In the genomic region with DNA sequence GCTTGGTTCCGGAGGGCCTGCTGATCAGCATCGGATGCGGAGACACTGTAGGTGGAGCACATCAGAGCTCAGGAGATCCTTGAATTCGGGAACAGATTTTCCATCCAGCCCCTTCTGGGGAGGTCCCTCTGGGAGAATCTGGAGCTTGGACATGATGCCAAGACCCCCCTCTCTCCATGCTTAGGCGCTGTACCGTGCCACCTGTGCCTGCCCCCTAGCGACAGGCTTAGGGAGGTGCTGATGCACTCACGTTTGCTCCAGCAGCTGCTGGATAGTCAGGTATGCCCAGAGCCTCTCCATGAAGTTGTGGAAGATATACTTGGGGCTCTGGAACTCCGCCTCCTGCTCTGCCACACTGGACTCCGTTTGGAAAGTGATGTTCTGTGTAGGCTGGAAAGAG, we compare ENCODE assay signal across 8 cellular contexts. TPM values are rescaled to one million over a fixed set of nuclear protein-coding genes. Genes with fewer than 3 reads are reported as not detected.
DNase-seq lines count a peak whose midpoint lies in the region; ATAC-seq and TF ChIP-seq lines count a peak whose summit lies in the region.

No MANE protein-coding gene starts in this region.

- TF ChIP-seq EP300 in upper lobe of left lung (IDR thresholded peaks at IDR 0.05) = no peak

- no peaks in the 10 kb centered on the region for H3K9me3 Mint-ChIP-seq in T-helper 2 cell treated with Interferon-gamma antibody and Interleukin-4, amounts not matched to agents 5 μg/mL and 100 μg/mL, for 36 hours

- H3K4me1 Mint-ChIP-seq in T-helper 2 cell treated with Interferon-gamma antibody and Interleukin-4, amounts not matched to agents 5 μg/mL and 100 μg/mL, for 36 hours (ENCODE audit: low read depth) = no peaks in the 10 kb centered on the region

- no peak overlapping the region for H3K27ac Mint-ChIP-seq in T-helper 2 cell treated with Interferon-gamma antibody and Interleukin-4, amounts not matched to agents 5 μg/mL and 100 μg/mL, for 36 hours

- no peak overlapping the region for H3K4me3 Mint-ChIP-seq in T-helper 2 cell treated with Interferon-gamma antibody and Interleukin-4, amounts not matched to agents 5 μg/mL and 100 μg/mL, for 36 hours

- H3K36me3 ChIP-seq in upper lobe of left lung = peaks cover 0 to 16% (median 10%) of the 10 kb centered on the region in 4 donors

- no peak for TF ChIP-seq POLR2A in upper lobe of left lung (IDR thresholded peaks at IDR 0.05)

- H3K4me3 ChIP-seq in upper lobe of left lung = no peak overlapping the region

- ATAC-seq in upper lobe of left lung (ENCODE audit: low FRiP score in 2 of 2) (no peak), GM19328 (IDR thresholded peaks at IDR 0.05; ENCODE audit: unreplicated experiment) (no peak), HG03095 (IDR thresholded peaks at IDR 0.05; ENCODE audit: unreplicated experiment) (no peak), GM21367 (IDR thresholded peaks at IDR 0.05; ENCODE audit: unreplicated experiment) (no peak)

- H3K27me3 Mint-ChIP-seq in T-helper 2 cell treated with Interferon-gamma antibody and Interleukin-4, amounts not matched to agents 5 μg/mL and 100 μg/mL, for 36 hours (ENCODE audit: low read depth) = no peaks in the 10 kb centered on the region

- TF ChIP-seq CTCF in AG09319 (IDR thresholded peaks at IDR 0.05; ENCODE audit: low read depth, low read length) (peak; percentile 55), GM12874 (IDR thresholded peaks at IDR 0.05; ENCODE audit: insufficient read depth, low read depth, low read length) (peak; percentile 90), upper lobe of left lung (IDR thresholded peaks at IDR 0.05) (peak in 4 of 6 experiments; percentile 15 to 28 (median 22))

- H3K9me3 ChIP-seq in upper lobe of left lung = no peaks in the 10 kb centered on the region

- DNase-seq in AG09319 (ENCODE audit: extremely low read depth, low read depth) (no peak), hepatic stellate cell (ENCODE audit: low spot score) (peak; percentile 36), upper lobe of left lung (no peak)
- DNase-seq in T-helper 2 cell treated with Interferon-gamma antibody and Interleukin-4, amounts not matched to agents 5 μg/mL and 100 μg/mL, for 36 hours (ENCODE audit: low spot score) = peak; percentile 7

- no peaks in the 10 kb centered on the region for H3K27me3 ChIP-seq in upper lobe of left lung

- no peaks in the 10 kb centered on the region for H3K4me1 ChIP-seq in upper lobe of left lung

- H3K27ac ChIP-seq in upper lobe of left lung = no peak overlapping the region

- no peaks in the 10 kb centered on the region for H3K36me3 Mint-ChIP-seq in T-helper 2 cell treated with Interferon-gamma antibody and Interleukin-4, amounts not matched to agents 5 μg/mL and 100 μg/mL, for 36 hours (ENCODE audit: low read depth)

- 67 to 80% methylated on average over 5 to 10 of the region's 10 CpGs for WGBS in upper lobe of left lung, 2 donors

RNA-seq across cellular contexts. Expression of a gene that starts 9.7 kb away (rescaled TPM):
- 100 to 1,000 TPM in 1 of 6 donors, 10 to 100 TPM in 4, 1 to 10 TPM in 1; 9.9 to 102 (median 21.8) TPM for total RNA-seq in upper lobe of left lung

RNA-seq across cellular contexts. Expression of a gene that starts 14.1 kb away (rescaled TPM):
- 10 to 100 TPM in 2 of 6 donors, 1 to 10 TPM in 4; 1.2 to 62.9 (median 6.5) TPM for total RNA-seq in upper lobe of left lung

RNA-seq across cellular contexts. Expression of a gene that starts 26.1 kb away (rescaled TPM):
- total RNA-seq in upper lobe of left lung = 10 to 100 TPM in 2 of 6 donors, 1 to 10 TPM in 4; 2.1 to 13.5 (median 7.0) TPM

RNA-seq across cellular contexts. Expression of a gene that starts 43.3 kb away (rescaled TPM):
- total RNA-seq in upper lobe of left lung = under 1 TPM in 2 of 6 donors, not detected in 4; 0.40 to 0.54 TPM

RNA-seq across cellular contexts. Expression of a gene that starts 50.0 kb away (rescaled TPM):
- 10 to 100 TPM; 17.8 to 28.6 (median 24.2) TPM for total RNA-seq in upper lobe of left lung

Comparison
In these comparisons a context has a peak if more than half of its experiments do, and no peak if none do; other contexts are left out.
1. DNase-seq: peak in T-helper 2 cell treated with Interferon-gamma antibody and Interleukin-4, amounts not matched to agents 5 μg/mL and 100 μg/mL, for 36 hours (single experiment) and hepatic stellate cell (single experiment); none in AG09319 (single experiment) and upper lobe of left lung (0 of 2).
2. CTCF ChIP-seq: peak in every context shown above with its lines; median percentile 90 in GM12874; 55 in AG09319; 22 in upper lobe of left lung.